Comparison of ENCODE assay signal across 31 cellular contexts in genomic region chr12:130562711-130563110, GRCh38.
"Had no signal": no experiment of that assay in that cellular context is flagged by ENCODE, and none has a peak within 500 bp of the region (broad histone marks: within the 10 kb centered on the region; RNA-seq: fewer than 3 reads in every experiment).

No MANE protein-coding gene starts in this region.

- H3K36me3 ChIP-seq: adrenal gland, brain microvascular endothelial cell, breast epithelium had no signal

- DNase-seq: activated B cell treated with CpG ODN at 0.5 μM for 24 hours; activated CD4-positive, alpha-beta memory T cell treated with anti-CD3 and anti-CD28 coated beads for 36 hours; activated CD4-positive, alpha-beta T cell treated with anti-CD3 and anti-CD28 coated beads for 4 hours; activated CD4-positive, alpha-beta T cell treated with anti-CD3 and anti-CD28 coated beads, Interleukin-2, amount 10 ng/mL, durations not matched to agents 24 days and 14 days; activated CD4-positive, alpha-beta T cell treated with anti-CD3 and anti-CD28 coated beads, Interleukin-2, amount 50 U/mL, for 1 hour; activated CD4-positive, alpha-beta T cell treated with anti-CD3 and anti-CD28 coated beads, Interleukin-2, amount 50 U/mL, for 4 hours; activated CD4-positive, CD25-positive, alpha-beta regulatory T cell treated with anti-CD3 and anti-CD28 coated beads, Interleukin-2, amount 50 U/mL, for 72 hours; activated CD8-positive, alpha-beta memory T cell treated with anti-CD3 and anti-CD28 coated beads, Interleukin-2, amount 50 U/mL, for 4 hours; activated CD8-positive, alpha-beta T cell treated with anti-CD3 and anti-CD28 coated beads for 36 hours; activated effector memory CD4-positive, alpha-beta T cell treated with anti-CD3 and anti-CD28 coated beads, Interleukin-2, amount 50 U/mL, for 16 hours; activated gamma-delta T cell treated with Interleukin-2 at 50 U/mL for 16 hours; activated naive CD4-positive, alpha-beta T cell; activated naive CD4-positive, alpha-beta T cell treated with anti-CD3 and anti-CD28 coated beads for 36 hours; activated naive CD4-positive, alpha-beta T cell treated with anti-CD3 and anti-CD28 coated beads, Interleukin-2, amount 50 U/mL, for 16 hours; activated naive CD8-positive, alpha-beta T cell treated with anti-CD3 and anti-CD28 coated beads for 36 hours; activated T-cell treated with anti-CD3 and anti-CD28 coated beads for 4 hours; activated T-cell treated with anti-CD3 and anti-CD28 coated beads, Interleukin-2, amount 50 U/mL, for 1 hour; activated T-cell treated with anti-CD3 and anti-CD28 coated beads, Interleukin-2, amount 50 U/mL, for 4 hours; activated T-cell treated with anti-CD3 and anti-CD28 coated beads, Interleukin-2, amount 50 U/mL, for 72 hours; adrenal gland; amniotic stem cell; aorta; body of pancreas; brain microvascular endothelial cell; central memory CD4-positive, alpha-beta T cell; T-helper 2 cell; T-helper 9 cell had no signal

- H3K4me1 ChIP-seq: adrenal gland, body of pancreas, breast epithelium had no signal

- H3K4me3 ChIP-seq: adrenal gland, body of pancreas, breast epithelium had no signal

- H3K27ac ChIP-seq: adrenal gland, body of pancreas, brain microvascular endothelial cell, breast epithelium, VCaP had no signal

- H3K27me3 ChIP-seq: adrenal gland, body of pancreas, brain microvascular endothelial cell, breast epithelium had no signal

- ATAC-seq: activated CD8-positive, alpha-beta T cell treated with anti-CD3 and anti-CD28 coated beads for 36 hours; activated naive CD4-positive, alpha-beta T cell treated with anti-CD3 and anti-CD28 coated beads, Interleukin-2, amount 50 U/mL, for 72 hours; activated T-cell treated with anti-CD3 and anti-CD28 coated beads, Interleukin-2, amount 50 U/mL, for 4 hours; activated T-cell treated with anti-CD3 and anti-CD28 coated beads, Interleukin-2, amount 50 U/mL, for 72 hours; activated T-helper 17 cell treated with anti-CD3 and anti-CD28 coated beads, Interleukin-2, amount 50 U/mL, for 72 hours; body of pancreas had no signal
